ENCODE assay signal across 8 cellular contexts in the genomic region with DNA sequence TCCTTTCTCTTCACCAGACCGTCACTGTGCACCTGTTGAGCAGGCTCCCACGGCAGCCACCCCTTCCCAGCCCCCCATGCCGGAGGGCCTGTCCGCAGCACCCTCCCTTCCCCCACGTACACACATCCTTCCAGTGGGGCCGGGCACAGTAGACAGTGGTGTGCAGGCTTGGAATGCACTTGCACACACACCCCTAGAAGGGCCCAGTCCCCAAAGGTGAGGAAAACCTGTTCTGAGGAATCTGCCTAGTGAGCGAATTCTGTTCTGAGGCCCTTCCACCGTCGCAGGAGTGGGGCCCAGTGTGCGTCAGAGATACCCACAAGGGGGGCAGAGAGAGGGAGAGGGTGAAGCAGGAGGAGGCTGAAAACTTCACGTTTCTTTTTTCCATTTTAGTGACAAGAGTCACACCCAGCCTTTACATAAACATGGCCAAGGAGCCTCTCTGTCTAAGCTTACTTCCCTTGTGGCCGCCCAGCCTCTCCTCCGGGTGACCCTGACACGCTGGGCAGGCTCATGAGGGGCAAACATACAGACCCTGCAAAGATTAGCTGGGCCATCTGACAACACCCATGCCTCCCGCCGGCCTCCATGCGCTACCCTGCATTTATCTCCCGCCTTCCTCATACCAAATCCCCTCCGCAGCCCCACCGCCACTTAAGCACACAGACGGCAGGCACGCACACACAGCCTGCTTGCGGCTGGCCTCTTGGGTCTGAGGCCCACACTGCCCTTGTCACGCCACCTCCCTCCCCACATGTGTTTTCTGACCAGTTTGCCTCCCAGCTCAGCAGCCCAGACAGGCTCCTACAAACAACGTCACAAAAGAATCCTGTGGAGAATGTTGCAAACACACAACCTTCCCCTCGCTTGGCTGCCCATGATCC. TPM values are rescaled to one million over a fixed set of nuclear protein-coding genes. Genes with fewer than 3 reads are reported as not detected.
A peak's percentile ranks its signal among the peaks of the same experiment; 100 is the strongest.
DNase-seq lines count a peak whose midpoint lies in the region; ATAC-seq and TF ChIP-seq lines count a peak whose summit lies in the region.

No MANE protein-coding gene starts in this region.

- H3K4me3 ChIP-seq in ascending aorta = peak overlapping the region; percentile 100
- H3K4me3 ChIP-seq in psoas muscle = peak overlapping the region; percentile 97

- H3K36me3 ChIP-seq in ascending aorta (peaks cover 0 to 3% of the 10 kb centered on the region in 2 donors), psoas muscle (ENCODE audit: insufficient read depth in 1 of 2, low read depth in 1 of 2) (no peaks in the 10 kb centered on the region)

- peak overlapping the region; percentile 100 for H3K27ac ChIP-seq in ascending aorta
- peak overlapping the region; percentile 99 for H3K27ac ChIP-seq in psoas muscle

- no peaks in the 10 kb centered on the region for H3K27me3 ChIP-seq in ascending aorta
- H3K27me3 ChIP-seq in psoas muscle (ENCODE audit: insufficient read depth in 3 of 3, low read length in 2 of 3) = no peaks in the 10 kb centered on the region

- ATAC-seq in left ventricle myocardium superior (peak; percentile 17), psoas muscle (peak in 2 of 4 donors; percentile 6 to 25), HG03196 (IDR thresholded peaks at IDR 0.05; ENCODE audit: unreplicated experiment) (no peak), GM21619 (IDR thresholded peaks at IDR 0.05; ENCODE audit: unreplicated experiment) (no peak)

- H3K9me3 ChIP-seq in ascending aorta (no peaks in the 10 kb centered on the region), psoas muscle (no peaks in the 10 kb centered on the region)

- WGBS in psoas muscle, 3 donors = 15 to 36% (median 15%) methylated on average over 26 of the region's 26 CpGs

- no peak for TF ChIP-seq CTCF in ascending aorta (IDR thresholded peaks at IDR 0.05)
- no peak for TF ChIP-seq CTCF in psoas muscle (IDR thresholded peaks at IDR 0.05)

- intact Hi-C loops in ascending aorta (cut with DNase I) = loop anchor here (2.0 kb wide), 1 partner anchor 21 kb away; no protein-coding TSS in a partner anchor
- intact Hi-C loops in left ventricle myocardium superior (cut with micrococcal nuclease) = no loop called here
- intact Hi-C loops in psoas muscle (cut with DNase I) = loop anchor here (2.0 kb wide), 2 partner anchors 33 to 37 kb away; a partner anchor contains a TSS

- peak; percentile 77 for DNase-seq in Ammon's horn (ENCODE audit: low spot score)
- DNase-seq in NCI-H2227 (lab: John Stamatoyannopoulos, UW; ENCODE audit: unreplicated experiment) = peak; percentile 50
- no peak for DNase-seq in ascending aorta (ENCODE audit: low spot score in 2 of 2)
- DNase-seq in left ventricle myocardium superior = peak; percentile 63
- DNase-seq in psoas muscle = peak in 1 of 2 donors; percentile 69
- DNase-seq in NCI-H446 (lab: John Stamatoyannopoulos, UW) = no peak

- H3K4me1 ChIP-seq in ascending aorta = peaks cover 14 to 42% of the 10 kb centered on the region in 2 donors
- peaks cover 64% of the 10 kb centered on the region for H3K4me1 ChIP-seq in psoas muscle

RNA-seq across cellular contexts. Expression of a gene that starts 1.8 kb away (rescaled TPM):
- total RNA-seq in ascending aorta (67.9 TPM), left ventricle myocardium superior (70.9 TPM), psoas muscle (10 to 100 TPM; 29.3 to 43.2 (median 35.5) TPM)
- 10 to 100 TPM; 10.3 to 20.2 (median 13.5) TPM for polyA plus RNA-seq in psoas muscle

RNA-seq across cellular contexts. Expression of a gene that starts 3.6 kb away (rescaled TPM):
- total RNA-seq in ascending aorta = not detected
- not detected for total RNA-seq in left ventricle myocardium superior
- total RNA-seq in psoas muscle = not detected
- under 1 TPM in 1 of 3 donors, not detected in 2; 0.05 TPM for polyA plus RNA-seq in psoas muscle

RNA-seq across cellular contexts. Expression of a gene that starts 6.5 kb away (rescaled TPM):
- 69.5 TPM for total RNA-seq in ascending aorta
- total RNA-seq in left ventricle myocardium superior = 39.1 TPM
- total RNA-seq in psoas muscle = 10 to 100 TPM; 42.7 to 74.3 (median 56.9) TPM
- polyA plus RNA-seq in psoas muscle = 10 to 100 TPM in 2 of 3 donors, 1 to 10 TPM in 1; 8.0 to 68.7 (median 15.0) TPM

RNA-seq across cellular contexts. Expression of a gene that starts 32.8 kb away (rescaled TPM):
- total RNA-seq in ascending aorta = 5.0 TPM
- 9.6 TPM for total RNA-seq in left ventricle myocardium superior
- total RNA-seq in psoas muscle = 100 to 1,000 TPM; 107 to 190 (median 147) TPM
- polyA plus RNA-seq in psoas muscle = 100 to 1,000 TPM in 1 of 3 donors, 10 to 100 TPM in 2; 73.0 to 118 (median 91.7) TPM

RNA-seq across cellular contexts. Expression of a gene that starts 38.3 kb away (rescaled TPM):
- total RNA-seq in ascending aorta (0.32 TPM), left ventricle myocardium superior (13.8 TPM), psoas muscle (10 to 100 TPM in 3 of 4 donors, 1 to 10 TPM in 1; 2.7 to 21.1 (median 10.1) TPM)
- 1 to 10 TPM; 2.0 to 4.4 (median 3.7) TPM for polyA plus RNA-seq in psoas muscle

Comparison
In these comparisons a context has a peak if more than half of its experiments do, and no peak if none do; other contexts are left out.
1. DNase-seq: peak in Ammon's horn (single experiment), NCI-H2227 (single experiment) and left ventricle myocardium superior (single experiment); none in ascending aorta (0 of 2) and NCI-H446 (0 of 2).